In the genomic region with DNA sequence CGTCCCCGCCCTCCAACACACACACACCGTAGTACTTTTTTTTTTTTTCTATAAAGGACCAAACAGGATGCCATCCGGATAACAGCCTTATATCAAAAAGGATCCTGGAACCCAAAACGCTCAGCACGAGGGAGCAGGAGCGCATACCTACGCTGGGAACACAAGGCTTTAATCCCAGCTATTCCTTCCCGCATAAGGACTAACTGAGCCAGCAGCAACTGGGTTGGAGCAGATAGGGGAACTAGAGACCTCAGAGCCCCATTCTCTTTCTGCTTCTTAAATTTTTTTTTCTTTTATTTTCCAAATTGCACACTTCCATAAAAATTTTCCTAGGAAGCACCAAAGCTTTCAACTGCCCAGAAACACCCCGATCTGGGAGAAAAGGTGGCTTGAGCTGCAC, we compare ENCODE assay signal across 8 cellular contexts. TPM values are rescaled to one million over a fixed set of nuclear protein-coding genes. Genes with fewer than 3 reads are reported as not detected.
A peak's percentile ranks its signal among the peaks of the same experiment; 100 is the strongest.
DNase-seq lines count a peak whose midpoint lies in the region; ATAC-seq, FAIRE-seq and TF ChIP-seq lines count a peak whose summit lies in the region.

No MANE protein-coding gene starts in this region.

- peak overlapping the region in 45 of 59 donors; percentile 21 to 91 (median 82) for H3K27ac ChIP-seq in dorsolateral prefrontal cortex

- no peak for FAIRE-seq in frontal cortex (lab: Jason Lieb, UNC)

- CTCF ChIA-PET in BJ (lab: Yijun Ruan, JAX): interaction anchor here (1.6 to 3.2 kb wide), 3 partner anchors 15 to 39 kb away, joined by 4 to 22 read pairs (median 7); no protein-coding TSS in a partner anchor

- no peak for ATAC-seq in GM19463 (IDR thresholded peaks at IDR 0.05; ENCODE audit: unreplicated experiment)

- intact Hi-C loops in dorsolateral prefrontal cortex (cut with DNase I): no loop called here

- H3K27me3 Mint-ChIP-seq in IgD-negative memory B cell: no peaks in the 10 kb centered on the region
- H3K27me3 Mint-ChIP-seq in nephron (ENCODE audit: low read depth): peaks cover 4% of the 10 kb centered on the region

- peaks cover 14 to 26% (median 14%) of the 10 kb centered on the region in 3 donors for H3K4me1 Mint-ChIP-seq in IgD-negative memory B cell
- peaks cover 19% of the 10 kb centered on the region for H3K4me1 Mint-ChIP-seq in nephron

- DNase-seq in BJ (ENCODE audit: low read depth) (no peak), dorsolateral prefrontal cortex (no peak), OCI-M2 (lab: John Stamatoyannopoulos, UW; ENCODE audit: unreplicated experiment) (no peak), NCI-H2029 treated with DMSO at 0.1 percent for 48 hours (lab: John Stamatoyannopoulos, UW) (no peak), frontal cortex (ENCODE audit: low spot score in 2 of 2) (no peak)

- peak overlapping the region; percentile 64 for H3K4me3 ChIP-seq in BJ (ENCODE audit: low read depth, low read length)
- H3K4me3 ChIP-seq in dorsolateral prefrontal cortex: peak overlapping the region; percentile 55 to 86 (median 76)

- H3K27me3 ChIP-seq in BJ (ENCODE audit: control insufficient read depth, insufficient read depth, low read length): no peaks in the 10 kb centered on the region
- no peaks in the 10 kb centered on the region for H3K27me3 ChIP-seq in dorsolateral prefrontal cortex

- H3K36me3 ChIP-seq in BJ (ENCODE audit: control insufficient read depth, insufficient read depth, low read length): no peaks in the 10 kb centered on the region

- TF ChIP-seq CTCF in BJ (IDR thresholded peaks at IDR 0.05; ENCODE audit: insufficient read depth, low read depth, low read length): no peak
- no peak for TF ChIP-seq CTCF in dorsolateral prefrontal cortex (IDR thresholded peaks at IDR 0.05 in 54 of 56, conservative IDR thresholded peaks at IDR 0.05 in 2 of 56; ENCODE audit: low read depth in 1 of 56, partially characterized antibody in 56 of 56)
- no peak for TF ChIP-seq CTCF in nephron (IDR thresholded peaks at IDR 0.05; ENCODE audit: unreplicated experiment in 3 of 3)

- H3K36me3 Mint-ChIP-seq in IgD-negative memory B cell: peaks cover 5% of the 10 kb centered on the region
- peaks cover 19% of the 10 kb centered on the region for H3K36me3 Mint-ChIP-seq in nephron (ENCODE audit: low read depth)

- H3K4me3 Mint-ChIP-seq in IgD-negative memory B cell (peak overlapping the region; percentile 83 to 92 (median 89)), nephron (peak overlapping the region; percentile 82 to 90 (median 90))

- H3K27ac Mint-ChIP-seq in IgD-negative memory B cell (peak overlapping the region in 2 of 3 donors; percentile 6 to 53), nephron (peak overlapping the region in 2 of 3 experiments; percentile 71 to 89)

- POLR2A ChIA-PET in BJ (lab: Charles Lee): no interaction called here

- H3K9me3 Mint-ChIP-seq in IgD-negative memory B cell: peaks cover 2 to 5% (median 3%) of the 10 kb centered on the region in 3 donors
- H3K9me3 Mint-ChIP-seq in nephron: peaks cover 19% of the 10 kb centered on the region

RNA-seq across cellular contexts. Expression of gene TRANK1, which starts 1.3 kb away (rescaled TPM):
- polyA plus RNA-seq in BJ (2011; rRNA removed) (9.7 and 11.3 TPM in 2 replicates), IgD-negative memory B cell (27.7 TPM)
- polyA minus RNA-seq in BJ (2011; rRNA and poly(A)+ RNA removed): 14.5 and 17.0 TPM in 2 replicates
- total RNA-seq in dorsolateral prefrontal cortex (100 to 1,000 TPM in 1 of 120 experiments, 10 to 100 TPM in 119; 20.2 to 106 (median 56.2) TPM), frontal cortex (9.0 TPM)

RNA-seq across cellular contexts. Expression of gene EPM2AIP1, which starts 49.3 kb away (rescaled TPM):
- polyA plus RNA-seq in BJ (2011; rRNA removed): 5.0 and 9.0 TPM in 2 replicates
- polyA minus RNA-seq in BJ (2011; rRNA and poly(A)+ RNA removed): 9.0 and 10.5 TPM in 2 replicates
- 4.1 TPM for polyA plus RNA-seq in IgD-negative memory B cell
- 10 to 100 TPM; 17.7 to 59.5 (median 45.5) TPM for total RNA-seq in dorsolateral prefrontal cortex
- total RNA-seq in frontal cortex: 57.9 TPM

RNA-seq across cellular contexts. Expression of gene MLH1, which starts 49.7 kb away (rescaled TPM):
- polyA plus RNA-seq in BJ (2011; rRNA removed) (32.5 and 44.6 TPM in 2 replicates), IgD-negative memory B cell (19.7 TPM)
- 18.7 and 26.6 TPM in 2 replicates for polyA minus RNA-seq in BJ (2011; rRNA and poly(A)+ RNA removed)
- total RNA-seq in dorsolateral prefrontal cortex (10 to 100 TPM; 21.0 to 55.1 (median 30.6) TPM), frontal cortex (53.8 TPM)
